Comparison of ENCODE assay signal across 1 cellular context in the genomic region with DNA sequence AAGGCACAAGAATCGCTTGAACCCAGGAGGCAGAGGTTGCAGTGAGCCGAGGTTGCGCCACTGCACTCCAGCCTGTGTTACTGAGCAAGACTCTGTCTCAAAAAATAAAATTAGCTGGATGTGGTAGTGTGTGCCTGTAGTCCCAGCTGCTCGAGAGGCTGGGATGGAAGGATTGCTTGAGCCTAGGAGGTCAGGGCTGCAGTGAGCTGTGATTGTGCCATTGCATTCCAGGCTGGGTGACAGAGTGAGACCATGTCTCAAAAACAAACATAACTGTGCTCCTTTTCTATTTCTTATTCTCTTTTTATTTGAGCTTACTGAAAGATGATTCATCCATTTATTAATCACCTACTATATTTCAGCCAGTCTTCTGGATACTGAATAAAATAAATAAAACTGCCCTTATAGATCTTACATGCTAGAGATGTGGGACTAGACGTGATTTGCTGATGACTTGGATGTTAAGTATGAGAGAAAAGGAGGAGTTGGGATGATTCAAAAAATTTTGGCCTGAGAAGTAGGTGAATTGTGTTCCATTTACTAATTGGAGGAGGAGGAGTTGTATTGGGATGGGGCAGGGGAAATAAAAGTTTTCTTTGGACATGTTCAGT.
TF ChIP-seq lines count a peak whose summit lies in the region.

No MANE protein-coding gene starts in this region.

TF ChIP-seq in A549, 52 proteins besides CTCF, POLR2A, EP300 and RAD21:
- TF ChIP-seq CEBPB (IDR thresholded peaks at IDR 0.05), result 0 out of 4 replicates have a peak, but pooled peaks of 1 of the 2 experiments have one; percentile 9
- TF ChIP-seq NR3C1 (IDR thresholded peaks at IDR 0.05), result no peak
- TF ChIP-seq JUNB (IDR thresholded peaks at IDR 0.05), result peak; percentile 46
- TF ChIP-seq CBX8 (IDR thresholded peaks at IDR 0.05), result no peak
- no peak for TF ChIP-seq JUN (IDR thresholded peaks at IDR 0.05)
